ENCODE assay signal across 1 cellular context in the genomic region with DNA sequence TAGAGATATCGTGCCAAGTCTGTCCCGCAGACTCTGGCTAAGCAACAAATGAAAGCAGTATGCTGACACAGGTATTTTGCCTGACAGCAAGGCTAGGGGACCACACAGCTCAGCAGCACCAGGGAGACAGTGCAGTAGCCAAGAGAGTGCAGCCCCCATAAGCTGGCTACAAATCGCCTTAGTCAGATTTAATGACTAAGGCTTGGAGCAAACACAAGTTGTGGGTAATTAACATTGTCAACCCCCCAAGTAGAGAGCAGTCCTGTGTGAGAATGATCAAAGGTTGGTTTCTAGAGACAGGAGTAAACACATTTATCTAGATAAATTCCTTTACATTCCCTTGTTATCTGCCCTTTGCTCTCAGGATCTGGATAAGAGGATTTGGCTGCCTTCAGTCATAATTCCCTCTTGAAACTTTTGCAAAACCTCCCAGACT.
TF ChIP-seq lines count a peak whose summit lies in the region.

No MANE protein-coding gene starts in this region.

TF ChIP-seq in HepG2, 621 proteins besides CTCF, POLR2A, EP300 and RAD21 (continued from another document and continues in another):
- TF ChIP-seq SMARCC2 (IDR thresholded peaks at IDR 0.05) (no peak), ZNF792 (CRISPR knock-in tag; IDR thresholded peaks at IDR 0.05) (peak; percentile 82; the same call in 1 of the 2 replicates), NFYB (CRISPR knock-in tag; IDR thresholded peaks at IDR 0.05) (0 out of 2 replicates have a peak, but pooled peaks have one; percentile 25), HDAC2 (CRISPR knock-in tag; IDR thresholded peaks at IDR 0.05) (peak; percentile 79), SOX6 (IDR thresholded peaks at IDR 0.05) (no peak), SOX6 (CRISPR knock-in tag; IDR thresholded peaks at IDR 0.05) (peak; percentile 85), ZNF781 (CRISPR knock-in tag; IDR thresholded peaks at IDR 0.05; ENCODE audit: borderline replicate concordance, not compliant biosample characterization) (no peak), HMG20A (CRISPR knock-in tag; IDR thresholded peaks at IDR 0.05; ENCODE audit: borderline replicate concordance) (peak; percentile 82), ZFP1 (CRISPR knock-in tag; IDR thresholded peaks at IDR 0.05) (peak; percentile 66; the same call in 1 of the 2 replicates), ZMAT3 (CRISPR knock-in tag; conservative IDR thresholded peaks at IDR 0.05) (no peak), HHEX (CRISPR knock-in tag; IDR thresholded peaks at IDR 0.05) (peak; percentile 31; the same call in 1 of the 2 replicates), ZNF7 (CRISPR knock-in tag; IDR thresholded peaks at IDR 0.05) (peak; percentile 98), PITX1 (CRISPR knock-in tag; IDR thresholded peaks at IDR 0.05) (peak; percentile 80), ZNF253 (CRISPR knock-in tag; IDR thresholded peaks at IDR 0.05; ENCODE audit: borderline replicate concordance) (no peak), YY1 (IDR thresholded peaks at IDR 0.05; ENCODE audit: insufficient read depth, insufficient replicate concordance, low read depth, low read length) (no peak), HOXA5 (CRISPR knock-in tag; IDR thresholded peaks at IDR 0.05) (peak; percentile 47; the same call in 1 of the 2 replicates), NFE2L2 (IDR thresholded peaks at IDR 0.05; ENCODE audit: low read length) (0 out of 2 replicates have a peak, but pooled peaks have one; percentile 2), RCOR2 (CRISPR knock-in tag; IDR thresholded peaks at IDR 0.05) (peak; percentile 73; the same call in 1 of the 2 replicates), ZNF614 (CRISPR knock-in tag; IDR thresholded peaks at IDR 0.05; ENCODE audit: borderline replicate concordance) (peak; percentile 85), FOSL2 (CRISPR knock-in tag; IDR thresholded peaks at IDR 0.05) (peak; percentile 88), IRF9 (CRISPR knock-in tag; IDR thresholded peaks at IDR 0.05; ENCODE audit: borderline replicate concordance) (no peak), ISL2 (CRISPR knock-in tag; IDR thresholded peaks at IDR 0.05) (peak; percentile 97), NR2F1 (CRISPR knock-in tag; IDR thresholded peaks at IDR 0.05) (peak in 1 of 2 experiments; percentile 67; a peak in 2 of 4 replicates), ARID3A (IDR thresholded peaks at IDR 0.05; ENCODE audit: low read depth, low read length) (peak; percentile 81), IKZF4 (CRISPR knock-in tag; IDR thresholded peaks at IDR 0.05; ENCODE audit: borderline replicate concordance, low read depth, not compliant biosample characterization) (no peak), ZNF121 (CRISPR knock-in tag; IDR thresholded peaks at IDR 0.05) (no peak), MAFG (CRISPR knock-in tag; IDR thresholded peaks at IDR 0.05) (peak; percentile 68), ZBTB38 (CRISPR knock-in tag; IDR thresholded peaks at IDR 0.05) (no peak), ZFP36 (IDR thresholded peaks at IDR 0.05; ENCODE audit: borderline replicate concordance, low read depth, low read length, partially characterized antibody) (peak; percentile 60), MED1 (CRISPR knock-in tag; IDR thresholded peaks at IDR 0.05) (peak; percentile 76), ZNF354B (CRISPR knock-in tag; IDR thresholded peaks at IDR 0.05) (0 out of 2 replicates have a peak, but pooled peaks have one; percentile 49), ZNF788 (CRISPR knock-in tag; IDR thresholded peaks at IDR 0.05; ENCODE audit: borderline replicate concordance) (0 out of 2 replicates have a peak, but pooled peaks have one; percentile 25), HNF1B (CRISPR knock-in tag; IDR thresholded peaks at IDR 0.05) (peak; percentile 44; the same call in 1 of the 2 replicates)
- TF ChIP-seq, protein P1, sequence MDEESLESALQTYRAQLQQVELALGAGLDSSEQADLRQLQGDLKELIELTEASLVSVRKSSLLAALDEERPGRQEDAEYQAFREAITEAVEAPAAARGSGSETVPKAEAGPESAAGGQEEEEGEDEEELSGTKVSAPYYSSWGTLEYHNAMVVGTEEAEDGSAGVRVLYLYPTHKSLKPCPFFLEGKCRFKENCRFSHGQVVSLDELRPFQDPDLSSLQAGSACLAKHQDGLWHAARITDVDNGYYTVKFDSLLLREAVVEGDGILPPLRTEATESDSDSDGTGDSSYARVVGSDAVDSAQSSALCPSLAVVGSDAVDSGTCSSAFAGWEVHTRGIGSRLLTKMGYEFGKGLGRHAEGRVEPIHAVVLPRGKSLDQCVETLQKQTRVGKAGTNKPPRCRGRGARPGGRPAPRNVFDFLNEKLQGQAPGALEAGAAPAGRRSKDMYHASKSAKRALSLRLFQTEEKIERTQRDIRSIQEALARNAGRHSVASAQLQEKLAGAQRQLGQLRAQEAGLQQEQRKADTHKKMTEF (CRISPR knock-in tag; IDR thresholded peaks at IDR 0.05), result peak; percentile 83
- TF ChIP-seq, protein P2, sequence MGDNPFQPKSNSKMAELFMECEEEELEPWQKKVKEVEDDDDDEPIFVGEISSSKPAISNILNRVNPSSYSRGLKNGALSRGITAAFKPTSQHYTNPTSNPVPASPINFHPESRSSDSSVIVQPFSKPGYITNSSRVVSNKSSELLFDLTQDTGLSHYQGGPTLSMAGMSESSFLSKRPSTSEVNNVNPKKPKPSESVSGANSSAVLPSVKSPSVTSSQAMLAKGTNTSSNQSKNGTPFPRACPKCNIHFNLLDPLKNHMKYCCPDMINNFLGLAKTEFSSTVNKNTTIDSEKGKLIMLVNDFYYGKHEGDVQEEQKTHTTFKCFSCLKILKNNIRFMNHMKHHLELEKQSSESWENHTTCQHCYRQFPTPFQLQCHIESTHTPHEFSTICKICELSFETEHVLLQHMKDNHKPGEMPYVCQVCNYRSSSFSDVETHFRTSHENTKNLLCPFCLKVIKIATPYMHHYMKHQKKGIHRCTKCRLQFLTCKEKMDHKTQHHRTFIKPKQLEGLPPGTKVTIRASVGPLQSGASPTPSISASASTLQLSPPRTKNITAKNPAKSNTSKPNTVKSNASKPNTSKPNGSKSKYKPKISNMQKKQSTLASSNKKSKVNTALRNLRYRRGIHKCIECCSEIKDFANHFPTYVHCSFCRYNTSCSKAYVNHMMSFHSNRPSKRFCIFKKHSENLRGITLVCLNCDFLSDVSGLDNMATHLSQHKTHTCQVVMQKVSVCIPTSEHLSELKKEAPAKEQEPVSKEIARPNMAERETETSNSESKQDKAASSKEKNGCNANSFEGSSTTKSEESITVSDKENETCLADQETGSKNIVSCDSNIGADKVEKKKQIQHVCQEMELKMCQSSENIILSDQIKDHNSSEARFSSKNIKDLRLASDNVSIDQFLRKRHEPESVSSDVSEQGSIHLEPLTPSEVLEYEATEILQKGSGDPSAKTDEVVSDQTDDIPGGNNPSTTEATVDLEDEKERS (CRISPR knock-in tag; IDR thresholded peaks at IDR 0.05), result 0 out of 2 replicates have a peak, but pooled peaks have one; percentile 62
- TF ChIP-seq, protein P3, sequence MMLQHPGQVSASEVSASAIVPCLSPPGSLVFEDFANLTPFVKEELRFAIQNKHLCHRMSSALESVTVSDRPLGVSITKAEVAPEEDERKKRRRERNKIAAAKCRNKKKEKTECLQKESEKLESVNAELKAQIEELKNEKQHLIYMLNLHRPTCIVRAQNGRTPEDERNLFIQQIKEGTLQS (CRISPR knock-in tag; IDR thresholded peaks at IDR 0.05), result peak; percentile 34; the same call in 1 of the 2 replicates
- TF ChIP-seq, protein P4, sequence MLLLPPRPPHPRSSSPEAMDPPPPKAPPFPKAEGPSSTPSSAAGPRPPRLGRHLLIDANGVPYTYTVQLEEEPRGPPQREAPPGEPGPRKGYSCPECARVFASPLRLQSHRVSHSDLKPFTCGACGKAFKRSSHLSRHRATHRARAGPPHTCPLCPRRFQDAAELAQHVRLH (CRISPR knock-in tag; IDR thresholded peaks at IDR 0.05; ENCODE audit: borderline replicate concordance, low read depth), result peak; percentile 43; the same call in 1 of the 2 replicates
- TF ChIP-seq, protein P5, sequence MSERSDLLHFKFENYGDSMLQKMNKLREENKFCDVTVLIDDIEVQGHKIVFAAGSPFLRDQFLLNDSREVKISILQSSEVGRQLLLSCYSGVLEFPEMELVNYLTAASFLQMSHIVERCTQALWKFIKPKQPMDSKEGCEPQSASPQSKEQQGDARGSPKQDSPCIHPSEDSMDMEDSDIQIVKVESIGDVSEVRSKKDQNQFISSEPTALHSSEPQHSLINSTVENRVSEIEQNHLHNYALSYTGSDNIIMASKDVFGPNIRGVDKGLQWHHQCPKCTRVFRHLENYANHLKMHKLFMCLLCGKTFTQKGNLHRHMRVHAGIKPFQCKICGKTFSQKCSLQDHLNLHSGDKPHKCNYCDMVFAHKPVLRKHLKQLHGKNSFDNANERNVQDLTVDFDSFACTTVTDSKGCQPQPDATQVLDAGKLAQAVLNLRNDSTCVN (CRISPR knock-in tag; IDR thresholded peaks at IDR 0.05; ENCODE audit: borderline replicate concordance), result peak; percentile 100
- TF ChIP-seq, protein P6, sequence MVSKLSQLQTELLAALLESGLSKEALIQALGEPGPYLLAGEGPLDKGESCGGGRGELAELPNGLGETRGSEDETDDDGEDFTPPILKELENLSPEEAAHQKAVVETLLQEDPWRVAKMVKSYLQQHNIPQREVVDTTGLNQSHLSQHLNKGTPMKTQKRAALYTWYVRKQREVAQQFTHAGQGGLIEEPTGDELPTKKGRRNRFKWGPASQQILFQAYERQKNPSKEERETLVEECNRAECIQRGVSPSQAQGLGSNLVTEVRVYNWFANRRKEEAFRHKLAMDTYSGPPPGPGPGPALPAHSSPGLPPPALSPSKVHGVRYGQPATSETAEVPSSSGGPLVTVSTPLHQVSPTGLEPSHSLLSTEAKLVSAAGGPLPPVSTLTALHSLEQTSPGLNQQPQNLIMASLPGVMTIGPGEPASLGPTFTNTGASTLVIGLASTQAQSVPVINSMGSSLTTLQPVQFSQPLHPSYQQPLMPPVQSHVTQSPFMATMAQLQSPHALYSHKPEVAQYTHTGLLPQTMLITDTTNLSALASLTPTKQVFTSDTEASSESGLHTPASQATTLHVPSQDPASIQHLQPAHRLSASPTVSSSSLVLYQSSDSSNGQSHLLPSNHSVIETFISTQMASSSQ (IDR thresholded peaks at IDR 0.05; ENCODE audit: low read depth), result 0 out of 2 replicates have a peak, but pooled peaks have one; percentile 41
- TF ChIP-seq, protein P6 (CRISPR knock-in tag; IDR thresholded peaks at IDR 0.05; ENCODE audit: borderline replicate concordance), result peak; percentile 76; the same call in 1 of the 2 replicates
- TF ChIP-seq, protein P7, sequence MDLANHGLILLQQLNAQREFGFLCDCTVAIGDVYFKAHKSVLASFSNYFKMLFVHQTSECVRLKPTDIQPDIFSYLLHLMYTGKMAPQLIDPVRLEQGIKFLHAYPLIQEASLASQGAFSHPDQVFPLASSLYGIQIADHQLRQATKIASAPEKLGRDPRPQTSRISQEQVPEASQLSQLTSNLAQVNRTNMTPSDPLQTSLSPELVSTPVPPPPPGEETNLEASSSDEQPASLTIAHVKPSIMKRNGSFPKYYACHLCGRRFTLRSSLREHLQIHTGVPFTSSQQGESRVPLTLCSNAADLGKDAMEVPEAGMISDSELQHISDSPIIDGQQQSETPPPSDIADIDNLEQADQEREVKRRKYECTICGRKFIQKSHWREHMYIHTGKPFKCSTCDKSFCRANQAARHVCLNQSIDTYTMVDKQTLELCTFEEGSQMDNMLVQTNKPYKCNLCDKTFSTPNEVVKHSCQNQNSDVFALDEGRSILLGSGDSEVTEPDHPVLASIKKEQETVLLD (CRISPR knock-in tag; IDR thresholded peaks at IDR 0.05; ENCODE audit: low read depth), result no peak
